10 cellular contexts compared by ENCODE assay signal in the genomic region with DNA sequence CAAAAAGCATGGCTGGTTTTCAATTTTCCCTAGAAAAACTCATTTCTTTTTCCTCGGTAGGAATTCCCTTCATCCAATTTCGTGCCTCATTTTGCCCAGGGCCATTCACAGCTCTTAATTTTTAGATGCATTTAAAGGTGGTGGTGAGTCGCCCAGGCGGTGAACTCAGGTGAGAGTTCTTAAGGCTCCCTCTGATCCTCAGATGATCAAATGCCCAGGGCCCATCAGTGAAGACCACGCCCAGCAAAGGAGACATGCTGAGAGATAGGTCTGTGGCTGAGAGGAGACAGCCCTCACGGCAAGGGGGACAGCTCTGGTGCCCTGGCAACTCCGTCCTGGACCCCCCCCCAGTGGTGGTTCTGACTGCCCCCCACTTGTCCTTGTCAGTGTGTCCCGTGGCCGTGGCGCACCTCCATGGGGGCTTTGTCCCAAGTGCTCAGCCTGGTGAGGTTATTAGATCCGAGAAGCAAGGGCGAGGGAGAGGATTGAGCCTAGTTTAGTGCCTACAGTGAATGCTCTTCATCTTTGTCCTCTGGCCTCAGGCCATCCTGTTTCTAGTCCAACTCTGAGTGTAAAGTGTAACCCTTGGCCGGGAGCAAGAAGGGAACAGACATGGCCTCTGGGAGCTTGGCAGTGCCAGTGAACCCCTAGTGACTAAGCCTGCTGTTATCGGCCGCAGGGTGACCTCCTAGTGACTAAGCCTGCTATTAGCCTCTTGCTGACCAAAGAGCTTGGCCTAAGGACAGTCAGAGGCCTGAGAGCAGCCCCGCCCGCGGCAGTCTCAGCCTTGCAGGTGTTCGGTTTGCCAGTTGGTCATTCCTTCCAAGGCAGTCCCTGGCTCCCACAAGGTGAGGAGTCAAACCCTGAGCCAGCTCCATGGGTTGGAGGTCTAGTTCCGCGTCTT.
A peak's percentile ranks its signal among the peaks of the same experiment; 100 is the strongest.
DNase-seq lines count a peak whose midpoint lies in the region; ATAC-seq lines count a peak whose summit lies in the region.
"Had no signal": no experiment of that assay in that cellular context is flagged by ENCODE, and none has a peak within 500 bp of the region (broad histone marks: within the 10 kb centered on the region; RNA-seq: fewer than 3 reads in every experiment).

No MANE protein-coding gene starts in this region.

- intact Hi-C loops in Right ventricle myocardium superior (cut with DNase I) (no loop called here), posterior vena cava (cut with DNase I) (no loop called here)

- ATAC-seq in Right ventricle myocardium superior (ENCODE audit: poor library complexity) (peak; percentile 81), HG02981 (IDR thresholded peaks at IDR 0.05; ENCODE audit: unreplicated experiment) (no peak), GM18861 (IDR thresholded peaks at IDR 0.05; ENCODE audit: unreplicated experiment) (no peak)

- DNase-seq in EH (ENCODE audit: low read depth) (peak; percentile 38), RPMI7951 (ENCODE audit: low read depth) (peak; percentile 95), Right ventricle myocardium superior (peak; percentile 62), posterior vena cava (ENCODE audit: low spot score) (peak; percentile 78), NCI-H345 (lab: John Stamatoyannopoulos, UW) (no peak)
- DNase-seq in activated naive CD4-positive, alpha-beta T cell (lab: John Stamatoyannopoulos, UW): no peak
- DNase-seq: naive B cell, NCI-H1417 treated with DMSO at 0.1 percent for 48 hours had no signal

Comparison
In these comparisons a context has a peak if more than half of its experiments do, and no peak if none do; other contexts are left out.
1. DNase-seq: peak in EH (single experiment), RPMI7951 (single experiment), Right ventricle myocardium superior (single experiment) and posterior vena cava (single experiment); none in NCI-H345 (single experiment) and activated naive CD4-positive, alpha-beta T cell (0 of 4).